In the genomic region with DNA sequence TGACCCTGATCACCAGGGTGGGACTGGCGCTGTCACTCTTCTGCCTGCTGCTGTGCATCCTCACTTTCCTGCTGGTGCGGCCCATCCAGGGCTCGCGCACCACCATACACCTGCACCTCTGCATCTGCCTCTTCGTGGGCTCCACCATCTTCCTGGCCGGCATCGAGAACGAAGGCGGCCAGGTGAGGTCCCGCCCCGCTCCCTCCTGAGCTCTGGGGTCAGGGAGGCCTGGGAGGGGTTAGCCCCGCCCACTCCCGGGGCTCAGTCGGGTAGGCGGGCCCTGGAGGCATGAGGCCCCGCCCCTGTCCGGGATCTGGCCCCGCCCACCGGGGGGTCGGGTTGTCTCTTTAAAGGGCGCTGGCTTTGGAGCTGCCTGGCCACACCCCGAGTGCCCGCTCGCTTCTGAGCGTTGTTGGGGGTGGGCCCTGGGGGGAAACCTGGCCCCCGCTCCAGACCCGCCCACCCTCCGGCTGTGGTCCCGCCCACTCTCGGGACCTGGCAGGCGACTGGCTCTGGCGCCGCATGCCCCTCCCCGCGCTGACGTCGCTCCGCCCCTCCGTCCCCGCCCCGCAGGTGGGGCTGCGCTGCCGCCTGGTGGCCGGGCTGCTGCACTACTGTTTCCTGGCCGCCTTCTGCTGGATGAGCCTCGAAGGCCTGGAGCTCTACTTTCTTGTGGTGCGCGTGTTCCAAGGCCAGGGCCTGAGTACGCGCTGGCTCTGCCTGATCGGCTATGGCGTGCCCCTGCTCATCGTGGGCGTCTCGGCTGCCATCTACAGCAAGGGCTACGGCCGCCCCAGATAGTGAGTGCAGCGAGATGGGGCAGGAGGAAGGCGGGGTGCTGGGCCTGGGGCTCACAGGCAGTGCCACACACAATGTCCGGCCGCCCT, we compare ENCODE assay signal across 8 cellular contexts. TPM values are rescaled to one million over a fixed set of nuclear protein-coding genes. Genes with fewer than 3 reads are reported as not detected.
DNase-seq lines count a peak whose midpoint lies in the region; ATAC-seq and TF ChIP-seq lines count a peak whose summit lies in the region.

No MANE protein-coding gene starts in this region.

- 44 to 62% methylated on average over 7 to 29 of the region's 61 CpGs for WGBS in thyroid gland, 2 donors

- peaks cover 68% of the 10 kb centered on the region for H3K36me3 Mint-ChIP-seq in activated naive CD8-positive, alpha-beta T cell treated with anti-CD3 and anti-CD28 coated beads for 36 hours

- H3K9me3 ChIP-seq in MG63 (no peaks in the 10 kb centered on the region), parathyroid adenoma (ENCODE audit: control insufficient read depth, low read length) (no peaks in the 10 kb centered on the region), thyroid gland (no peaks in the 10 kb centered on the region)

- H3K4me2 ChIP-seq in parathyroid adenoma (ENCODE audit: low read length): no peak overlapping the region

- peak; percentile 44 for ATAC-seq in GM21717 (IDR thresholded peaks at IDR 0.05; ENCODE audit: unreplicated experiment)
- ATAC-seq in SK-N-SH treated with all-trans-retinoic acid at 6 μM for 48 hours: peak; percentile 88
- ATAC-seq in Right ventricle myocardium superior (ENCODE audit: poor library complexity): peak; percentile 90

- H3K79me2 ChIP-seq in parathyroid adenoma: no peaks in the 10 kb centered on the region

- H3K27ac Mint-ChIP-seq in activated naive CD8-positive, alpha-beta T cell treated with anti-CD3 and anti-CD28 coated beads for 36 hours: peak overlapping the region; percentile 85

- peaks cover 27% of the 10 kb centered on the region for H3K4me1 Mint-ChIP-seq in activated naive CD8-positive, alpha-beta T cell treated with anti-CD3 and anti-CD28 coated beads for 36 hours

- H3K4me1 ChIP-seq in parathyroid adenoma (no peaks in the 10 kb centered on the region), thyroid gland (no peaks in the 10 kb centered on the region)

- no peak for TF ChIP-seq POLR2A in thyroid gland (IDR thresholded peaks at IDR 0.05)

- TF ChIP-seq CTCF in parathyroid adenoma (IDR thresholded peaks at IDR 0.05) (peak; percentile 68), thyroid gland (IDR thresholded peaks at IDR 0.05) (peak; percentile 46 to 89 (median 84))

- peaks cover 87% of the 10 kb centered on the region for H3K36me3 ChIP-seq in MG63
- no peaks in the 10 kb centered on the region for H3K36me3 ChIP-seq in parathyroid adenoma (ENCODE audit: control insufficient read depth, insufficient read depth, low read length)
- peaks cover 43 to 56% of the 10 kb centered on the region in 2 donors for H3K36me3 ChIP-seq in thyroid gland

- H3K4me3 ChIP-seq in MG63 (no peak overlapping the region), parathyroid adenoma (ENCODE audit: low read depth, low read length) (no peak overlapping the region), thyroid gland (replicated peaks in 1 of 3) (no peak overlapping the region)

- H3K27ac ChIP-seq in parathyroid adenoma (no peak overlapping the region), thyroid gland (peak overlapping the region in 1 of 3 donors; percentile 8)

- H3K27me3 ChIP-seq in MG63 (no peaks in the 10 kb centered on the region), parathyroid adenoma (ENCODE audit: control insufficient read depth, insufficient read depth, low read length) (no peaks in the 10 kb centered on the region), thyroid gland (no peaks in the 10 kb centered on the region)

- peaks cover 4% of the 10 kb centered on the region for H3K27me3 Mint-ChIP-seq in activated naive CD8-positive, alpha-beta T cell treated with anti-CD3 and anti-CD28 coated beads for 36 hours

- intact Hi-C loops in Right ventricle myocardium superior (cut with DNase I): no loop called here
- intact Hi-C loops in thyroid gland (cut with DNase I): no loop called here

- H2AFZ ChIP-seq in parathyroid adenoma: peak overlapping the region; percentile 71

- no peak overlapping the region for H3K4me3 Mint-ChIP-seq in activated naive CD8-positive, alpha-beta T cell treated with anti-CD3 and anti-CD28 coated beads for 36 hours

- DNase-seq in DMS 273 treated with DMSO at 0.1 percent for 48 hours (lab: John Stamatoyannopoulos, UW) (peak; percentile 41), MG63 (peak; percentile 75), Right ventricle myocardium superior (peak; percentile 87), thyroid gland (peak; percentile 83)
- peak; percentile 95 for DNase-seq in activated naive CD8-positive, alpha-beta T cell treated with anti-CD3 and anti-CD28 coated beads for 36 hours

- no peak overlapping the region for H3K9ac ChIP-seq in parathyroid adenoma

- H3K9me3 Mint-ChIP-seq in activated naive CD8-positive, alpha-beta T cell treated with anti-CD3 and anti-CD28 coated beads for 36 hours: no peaks in the 10 kb centered on the region

TF ChIP-seq in SK-N-SH treated with all-trans-retinoic acid at 6 μM for 48 hours, 23 proteins besides CTCF, POLR2A, EP300 and RAD21 (continues in another document):
- TF ChIP-seq PPARA (CRISPR knock-in tag; IDR thresholded peaks at IDR 0.05; ENCODE audit: borderline replicate concordance) (no peak), SNAI2 (CRISPR knock-in tag; IDR thresholded peaks at IDR 0.05) (no peak), GLIS3 (CRISPR knock-in tag; IDR thresholded peaks at IDR 0.05) (no peak), CSDC2 (CRISPR knock-in tag; IDR thresholded peaks at IDR 0.05) (no peak), ZFP3 (CRISPR knock-in tag; IDR thresholded peaks at IDR 0.05) (no peak), ZFP30 (CRISPR knock-in tag; IDR thresholded peaks at IDR 0.05) (no peak), ARNTL (CRISPR knock-in tag; IDR thresholded peaks at IDR 0.05; ENCODE audit: borderline replicate concordance, low read depth) (no peak), ZNF565 (CRISPR knock-in tag; conservative IDR thresholded peaks at IDR 0.05; ENCODE audit: low read depth) (no peak)
- TF ChIP-seq, protein P1, sequence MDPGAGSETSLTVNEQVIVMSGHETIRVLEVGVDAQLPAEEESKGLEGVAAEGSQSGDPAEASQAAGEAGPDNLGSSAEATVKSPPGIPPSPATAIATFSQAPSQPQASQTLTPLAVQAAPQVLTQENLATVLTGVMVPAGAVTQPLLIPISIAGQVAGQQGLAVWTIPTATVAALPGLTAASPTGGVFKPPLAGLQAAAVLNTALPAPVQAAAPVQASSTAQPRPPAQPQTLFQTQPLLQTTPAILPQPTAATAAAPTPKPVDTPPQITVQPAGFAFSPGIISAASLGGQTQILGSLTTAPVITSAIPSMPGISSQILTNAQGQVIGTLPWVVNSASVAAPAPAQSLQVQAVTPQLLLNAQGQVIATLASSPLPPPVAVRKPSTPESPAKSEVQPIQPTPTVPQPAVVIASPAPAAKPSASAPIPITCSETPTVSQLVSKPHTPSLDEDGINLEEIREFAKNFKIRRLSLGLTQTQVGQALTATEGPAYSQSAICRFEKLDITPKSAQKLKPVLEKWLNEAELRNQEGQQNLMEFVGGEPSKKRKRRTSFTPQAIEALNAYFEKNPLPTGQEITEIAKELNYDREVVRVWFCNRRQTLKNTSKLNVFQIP (CRISPR knock-in tag; IDR thresholded peaks at IDR 0.05; ENCODE audit: borderline replicate concordance, low read depth): no peak
- TF ChIP-seq, protein P2, sequence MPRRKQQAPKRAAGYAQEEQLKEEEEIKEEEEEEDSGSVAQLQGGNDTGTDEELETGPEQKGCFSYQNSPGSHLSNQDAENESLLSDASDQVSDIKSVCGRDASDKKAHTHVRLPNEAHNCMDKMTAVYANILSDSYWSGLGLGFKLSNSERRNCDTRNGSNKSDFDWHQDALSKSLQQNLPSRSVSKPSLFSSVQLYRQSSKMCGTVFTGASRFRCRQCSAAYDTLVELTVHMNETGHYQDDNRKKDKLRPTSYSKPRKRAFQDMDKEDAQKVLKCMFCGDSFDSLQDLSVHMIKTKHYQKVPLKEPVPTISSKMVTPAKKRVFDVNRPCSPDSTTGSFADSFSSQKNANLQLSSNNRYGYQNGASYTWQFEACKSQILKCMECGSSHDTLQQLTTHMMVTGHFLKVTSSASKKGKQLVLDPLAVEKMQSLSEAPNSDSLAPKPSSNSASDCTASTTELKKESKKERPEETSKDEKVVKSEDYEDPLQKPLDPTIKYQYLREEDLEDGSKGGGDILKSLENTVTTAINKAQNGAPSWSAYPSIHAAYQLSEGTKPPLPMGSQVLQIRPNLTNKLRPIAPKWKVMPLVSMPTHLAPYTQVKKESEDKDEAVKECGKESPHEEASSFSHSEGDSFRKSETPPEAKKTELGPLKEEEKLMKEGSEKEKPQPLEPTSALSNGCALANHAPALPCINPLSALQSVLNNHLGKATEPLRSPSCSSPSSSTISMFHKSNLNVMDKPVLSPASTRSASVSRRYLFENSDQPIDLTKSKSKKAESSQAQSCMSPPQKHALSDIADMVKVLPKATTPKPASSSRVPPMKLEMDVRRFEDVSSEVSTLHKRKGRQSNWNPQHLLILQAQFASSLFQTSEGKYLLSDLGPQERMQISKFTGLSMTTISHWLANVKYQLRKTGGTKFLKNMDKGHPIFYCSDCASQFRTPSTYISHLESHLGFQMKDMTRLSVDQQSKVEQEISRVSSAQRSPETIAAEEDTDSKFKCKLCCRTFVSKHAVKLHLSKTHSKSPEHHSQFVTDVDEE (CRISPR knock-in tag; IDR thresholded peaks at IDR 0.05): no peak

RNA-seq across cellular contexts. Expression of a gene that starts 13.1 kb away (rescaled TPM):
- 227 and 342 TPM in 2 replicates for total RNA-seq in MG63 (2014; rRNA removed; shearing (Covaris generic); ENCODE audit: low replicate concordance)
- total RNA-seq in activated naive CD8-positive, alpha-beta T cell treated with anti-CD3 and anti-CD28 coated beads for 36 hours: 100 to 1,000 TPM; 300 to 306 TPM
- total RNA-seq in Right ventricle myocardium superior (29.1 TPM), thyroid gland (10 to 100 TPM; 53.3 to 89.7 (median 59.7) TPM)

RNA-seq across cellular contexts. Expression of a gene that starts 24.8 kb away (rescaled TPM):
- 37.5 and 56.7 TPM in 2 replicates for total RNA-seq in MG63 (2014; rRNA removed; shearing (Covaris generic); ENCODE audit: low replicate concordance)
- 100 to 1,000 TPM; 219 to 223 TPM for total RNA-seq in activated naive CD8-positive, alpha-beta T cell treated with anti-CD3 and anti-CD28 coated beads for 36 hours
- 32.9 TPM for total RNA-seq in Right ventricle myocardium superior
- 10 to 100 TPM; 35.7 to 63.4 (median 37.8) TPM for total RNA-seq in thyroid gland

RNA-seq across cellular contexts. Expression of a gene that starts 27.1 kb away (rescaled TPM):
- 105 and 128 TPM in 2 replicates for total RNA-seq in MG63 (2014; rRNA removed; shearing (Covaris generic); ENCODE audit: low replicate concordance)
- 100 to 1,000 TPM; 168 to 169 TPM for total RNA-seq in activated naive CD8-positive, alpha-beta T cell treated with anti-CD3 and anti-CD28 coated beads for 36 hours
- total RNA-seq in Right ventricle myocardium superior (129 TPM), thyroid gland (10 to 100 TPM; 66.5 to 79.8 (median 74.2) TPM)

Comparison
In these comparisons a context has a peak if more than half of its experiments do, and no peak if none do; other contexts are left out.
1. DNase-seq: peak in every context shown above with its lines; median percentile 95 in activated naive CD8-positive, alpha-beta T cell treated with anti-CD3 and anti-CD28 coated beads for 36 hours; 87 in Right ventricle myocardium superior; 83 in thyroid gland; 75 in MG63; 41 in DMS 273 treated with DMSO at 0.1 percent for 48 hours.